ENCODE assay signal across 1 cellular context in the genomic region with DNA sequence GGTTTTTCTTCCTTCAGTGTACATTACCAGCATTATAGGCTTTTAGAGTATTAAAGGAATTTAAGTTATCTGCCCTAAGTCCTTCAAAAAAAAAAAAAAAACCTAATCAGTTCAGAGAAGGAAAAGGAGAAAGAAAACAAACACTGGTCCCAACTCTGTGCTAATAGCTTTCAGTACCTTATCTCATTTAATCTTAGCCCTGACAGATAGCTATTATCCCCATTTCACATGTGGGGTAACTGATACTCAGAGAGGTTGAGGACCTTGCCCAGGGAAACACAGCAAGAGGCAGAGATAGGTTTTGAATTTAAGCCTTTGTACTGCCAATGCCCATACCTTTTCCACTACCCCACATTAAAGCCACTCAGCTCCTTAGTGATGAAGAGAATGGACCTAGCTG.
TF ChIP-seq lines count a peak whose summit lies in the region.

No MANE protein-coding gene starts in this region.

TF ChIP-seq in IMR-90, 13 proteins besides CTCF, POLR2A, EP300 and RAD21:
- TF ChIP-seq SMC3 (IDR thresholded peaks at IDR 0.05; ENCODE audit: low read depth, low read length) (no peak), NFE2L2 (IDR thresholded peaks at IDR 0.05; ENCODE audit: low read depth, low read length) (no peak), MXI1 (IDR thresholded peaks at IDR 0.05; ENCODE audit: borderline replicate concordance, low read depth, low read length) (no peak), CHD1 (IDR thresholded peaks at IDR 0.05; ENCODE audit: low read depth, low read length) (no peak), RFX5 (IDR thresholded peaks at IDR 0.05; ENCODE audit: low read depth, low read length) (no peak), MAFK (IDR thresholded peaks at IDR 0.05; ENCODE audit: low read depth, low read length) (no peak), FOS (IDR thresholded peaks at IDR 0.05; ENCODE audit: low read depth, low read length) (no peak)
